Comparison of ENCODE assay signal across 1 cellular context in the genomic region with DNA sequence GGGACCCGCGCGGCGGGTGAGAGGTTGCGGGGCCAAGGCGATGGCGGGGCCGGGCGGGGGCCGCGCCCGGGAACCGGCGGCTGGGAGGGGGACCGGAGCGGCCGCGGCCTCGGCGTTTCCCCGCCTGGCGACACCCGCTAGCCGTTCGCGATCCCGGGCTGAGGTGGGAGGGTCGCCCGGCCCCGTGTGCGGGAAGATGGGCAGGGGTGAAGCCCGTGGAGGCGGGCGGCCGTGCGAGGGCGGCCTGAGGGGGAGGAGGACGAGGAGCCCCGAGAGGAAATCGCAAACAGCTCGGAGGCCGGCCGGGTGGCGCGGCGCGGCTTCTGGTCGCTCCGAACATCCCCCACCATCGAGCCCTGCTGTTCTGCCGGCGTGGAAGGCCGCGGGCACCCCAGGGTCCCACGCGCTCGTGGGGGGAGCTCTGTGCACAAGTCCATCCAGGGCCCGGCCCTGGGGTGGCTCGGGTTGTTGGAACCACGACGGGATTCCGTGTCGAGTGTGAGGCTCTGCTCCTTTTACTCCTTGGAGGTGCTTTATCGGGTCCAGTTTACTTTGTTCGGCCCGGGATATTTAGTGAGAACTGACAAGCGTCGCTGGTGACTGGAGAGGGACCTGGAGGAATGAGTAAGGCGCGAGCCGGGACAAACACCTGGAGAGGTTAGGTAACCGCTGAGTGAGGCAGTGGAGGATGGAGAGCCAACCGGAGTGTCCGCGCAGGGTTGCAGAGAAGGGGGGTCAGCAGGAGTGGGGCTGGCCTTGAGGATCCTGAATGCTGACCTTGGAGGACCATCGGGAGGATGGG.
TF ChIP-seq lines count a peak whose summit lies in the region.

No MANE protein-coding gene starts in this region.

TF ChIP-seq in A549, 52 proteins besides CTCF, POLR2A, EP300 and RAD21 (continued from another document):
- TF ChIP-seq, protein P1, sequence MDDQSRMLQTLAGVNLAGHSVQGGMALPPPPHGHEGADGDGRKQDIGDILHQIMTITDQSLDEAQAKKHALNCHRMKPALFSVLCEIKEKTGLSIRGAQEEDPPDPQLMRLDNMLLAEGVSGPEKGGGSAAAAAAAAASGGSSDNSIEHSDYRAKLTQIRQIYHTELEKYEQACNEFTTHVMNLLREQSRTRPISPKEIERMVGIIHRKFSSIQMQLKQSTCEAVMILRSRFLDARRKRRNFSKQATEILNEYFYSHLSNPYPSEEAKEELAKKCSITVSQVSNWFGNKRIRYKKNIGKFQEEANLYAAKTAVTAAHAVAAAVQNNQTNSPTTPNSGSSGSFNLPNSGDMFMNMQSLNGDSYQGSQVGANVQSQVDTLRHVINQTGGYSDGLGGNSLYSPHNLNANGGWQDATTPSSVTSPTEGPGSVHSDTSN (IDR thresholded peaks at IDR 0.05) = no peak
- TF ChIP-seq, protein P2, sequence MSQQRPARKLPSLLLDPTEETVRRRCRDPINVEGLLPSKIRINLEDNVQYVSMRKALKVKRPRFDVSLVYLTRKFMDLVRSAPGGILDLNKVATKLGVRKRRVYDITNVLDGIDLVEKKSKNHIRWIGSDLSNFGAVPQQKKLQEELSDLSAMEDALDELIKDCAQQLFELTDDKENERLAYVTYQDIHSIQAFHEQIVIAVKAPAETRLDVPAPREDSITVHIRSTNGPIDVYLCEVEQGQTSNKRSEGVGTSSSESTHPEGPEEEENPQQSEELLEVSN (IDR thresholded peaks at IDR 0.05; ENCODE audit: borderline replicate concordance, low read depth) = no peak; the same call in 1 of the 2 replicates
